ENCODE assay signal across 26 cellular contexts in the genomic region with DNA sequence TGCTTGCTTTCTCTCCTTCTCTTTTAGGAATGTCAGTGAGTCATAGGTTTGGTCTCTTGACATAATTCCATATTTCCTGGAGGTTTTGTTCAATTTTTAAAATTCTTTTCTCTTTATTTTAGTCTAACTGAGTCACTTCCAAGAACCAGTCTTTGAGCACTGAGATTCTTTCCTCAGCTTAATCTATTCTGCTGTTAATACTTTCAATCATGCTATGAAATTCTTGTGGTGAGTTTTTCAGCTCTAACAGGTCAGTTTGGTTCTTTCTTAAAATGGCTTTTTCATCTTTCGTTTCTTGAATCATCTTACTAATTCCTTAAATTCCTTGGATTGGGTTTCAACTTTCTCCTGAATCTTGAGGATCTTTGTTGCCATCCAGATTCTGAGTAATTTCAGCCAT.
DNase-seq lines count a peak whose midpoint lies in the region; ATAC-seq lines count a peak whose summit lies in the region.
"Had no signal": no experiment of that assay in that cellular context is flagged by ENCODE, and none has a peak within 500 bp of the region (broad histone marks: within the 10 kb centered on the region; RNA-seq: fewer than 3 reads in every experiment).

No MANE protein-coding gene starts in this region.

- no peaks in the 10 kb centered on the region for H3K4me1 Mint-ChIP-seq in activated naive CD4-positive, alpha-beta T cell treated with anti-CD3 and anti-CD28 coated beads for 36 hours (ENCODE audit: low read depth)
- H3K4me1 Mint-ChIP-seq: activated CD4-positive, alpha-beta T cell treated with anti-CD3 and anti-CD28 coated beads, Interleukin-2, amount 10 ng/mL, durations not matched to agents 7 days and 5 days; activated naive CD4-positive, alpha-beta T cell treated with anti-CD3 and anti-CD28 coated beads, Interleukin-2, amount 10 ng/mL, durations not matched to agents 7 days and 5 days; CD14-positive monocyte; immature natural killer cell; mesothelial cell of epicardium; naive thymus-derived CD8-positive, alpha-beta T cell had no signal

- H3K36me3 Mint-ChIP-seq in activated naive CD4-positive, alpha-beta T cell treated with anti-CD3 and anti-CD28 coated beads for 36 hours (ENCODE audit: low read depth), result no peaks in the 10 kb centered on the region
- H3K36me3 Mint-ChIP-seq: activated naive CD4-positive, alpha-beta T cell treated with anti-CD3 and anti-CD28 coated beads, Interleukin-2, amount 10 ng/mL, durations not matched to agents 7 days and 5 days; CD14-positive monocyte; immature natural killer cell had no signal

- peaks cover 33% of the 10 kb centered on the region for H3K9me3 Mint-ChIP-seq in activated naive CD4-positive, alpha-beta T cell treated with anti-CD3 and anti-CD28 coated beads for 36 hours
- H3K9me3 Mint-ChIP-seq: activated naive CD4-positive, alpha-beta T cell treated with anti-CD3 and anti-CD28 coated beads, Interleukin-2, amount 10 ng/mL, durations not matched to agents 7 days and 5 days had no signal

- DNase-seq in ELR (ENCODE audit: low read depth) (peak; percentile 72), NCI-H226 (peak; percentile 18), fibroblast of gingiva (ENCODE audit: low read depth) (peak; percentile 41), non-pigmented ciliary epithelial cell (ENCODE audit: low read depth) (peak; percentile 32), SKM-1 treated with dmso at 0.1 percent for 144 hours (lab: John Stamatoyannopoulos, UW; ENCODE audit: unreplicated experiment) (no peak), NCI-H526 (lab: John Stamatoyannopoulos, UW) (no peak)
- DNase-seq in activated naive CD4-positive, alpha-beta T cell treated with anti-CD3 and anti-CD28 coated beads for 36 hours, result no peak
- DNase-seq: activated CD4-positive, alpha-beta T cell treated with anti-CD3 and anti-CD28 coated beads, Interleukin-2, amount 10 ng/mL, durations not matched to agents 7 days and 5 days; activated naive CD4-positive, alpha-beta T cell treated with anti-CD3 and anti-CD28 coated beads, Interleukin-2, amount 10 ng/mL, durations not matched to agents 7 days and 5 days; activated T-cell treated with anti-CD3 and anti-CD28 coated beads, Interleukin-2, amount 50 U/mL, for 72 hours; anterior cingulate cortex; cerebellar nuclear complex; hippocampal formation; immature natural killer cell; left ventricle myocardium inferior; naive thymus-derived CD8-positive, alpha-beta T cell; NCI-H1694 treated with DMSO at 0.1 percent for 48 hours; NCI-H748 treated with DMSO at 0.1 percent for 48 hours; ovary; right cardiac atrium; tibial artery; WERI-Rb-1 had no signal

- CTCF ChIA-PET in activated naive CD4-positive, alpha-beta T cell treated with anti-CD3 and anti-CD28 coated beads for 36 hours (lab: Charles Lee), result no interaction called here

- ATAC-seq in HG03159 (IDR thresholded peaks at IDR 0.05; ENCODE audit: unreplicated experiment), result no peak
- ATAC-seq: activated T-cell treated with anti-CD3 and anti-CD28 coated beads, Interleukin-2, amount 50 U/mL, for 72 hours; naive thymus-derived CD8-positive, alpha-beta T cell; right cardiac atrium had no signal

- intact Hi-C loops in activated naive CD4-positive, alpha-beta T cell treated with anti-CD3 and anti-CD28 coated beads for 36 hours (cut with micrococcal nuclease), result no loop called here

- no peak overlapping the region for H3K4me3 Mint-ChIP-seq in activated naive CD4-positive, alpha-beta T cell treated with anti-CD3 and anti-CD28 coated beads for 36 hours
- H3K4me3 Mint-ChIP-seq: activated CD4-positive, alpha-beta T cell treated with anti-CD3 and anti-CD28 coated beads, Interleukin-2, amount 10 ng/mL, durations not matched to agents 7 days and 5 days; activated naive CD4-positive, alpha-beta T cell treated with anti-CD3 and anti-CD28 coated beads, Interleukin-2, amount 10 ng/mL, durations not matched to agents 7 days and 5 days; activated T-cell treated with anti-CD3 and anti-CD28 coated beads, Interleukin-2, amount 50 U/mL, for 72 hours; CD14-positive monocyte; immature natural killer cell; mesothelial cell of epicardium; naive thymus-derived CD8-positive, alpha-beta T cell; stimulated activated naive CD8-positive, alpha-beta T cell treated with anti-CD3 and anti-CD28 coated beads, Interleukin-15, Interleukin-2, amounts not matched to agents 100 ng/mL and 50 ng/mL, for 24 hours had no signal

- peaks cover 5% of the 10 kb centered on the region for H3K27me3 Mint-ChIP-seq in activated naive CD4-positive, alpha-beta T cell treated with anti-CD3 and anti-CD28 coated beads for 36 hours (ENCODE audit: low read depth)
- H3K27me3 Mint-ChIP-seq: activated CD4-positive, alpha-beta T cell treated with anti-CD3 and anti-CD28 coated beads, Interleukin-2, amount 10 ng/mL, durations not matched to agents 7 days and 5 days; activated naive CD4-positive, alpha-beta T cell treated with anti-CD3 and anti-CD28 coated beads, Interleukin-2, amount 10 ng/mL, durations not matched to agents 7 days and 5 days had no signal

- H3K27ac Mint-ChIP-seq in activated naive CD4-positive, alpha-beta T cell treated with anti-CD3 and anti-CD28 coated beads for 36 hours, result no peak overlapping the region
- H3K27ac Mint-ChIP-seq: activated CD4-positive, alpha-beta T cell treated with anti-CD3 and anti-CD28 coated beads, Interleukin-2, amount 10 ng/mL, durations not matched to agents 7 days and 5 days; activated naive CD4-positive, alpha-beta T cell treated with anti-CD3 and anti-CD28 coated beads, Interleukin-2, amount 10 ng/mL, durations not matched to agents 7 days and 5 days; activated T-cell treated with anti-CD3 and anti-CD28 coated beads, Interleukin-2, amount 50 U/mL, for 72 hours; CD14-positive monocyte; immature natural killer cell; mesothelial cell of epicardium; naive thymus-derived CD8-positive, alpha-beta T cell; stimulated activated naive CD8-positive, alpha-beta T cell treated with anti-CD3 and anti-CD28 coated beads, Interleukin-15, Interleukin-2, amounts not matched to agents 100 ng/mL and 50 ng/mL, for 24 hours had no signal

Comparison
In these comparisons a context has a peak if more than half of its experiments do, and no peak if none do; other contexts are left out.
1. DNase-seq: peak in ELR (single experiment), NCI-H226 (single experiment), fibroblast of gingiva (single experiment) and non-pigmented ciliary epithelial cell (single experiment); none in activated naive CD4-positive, alpha-beta T cell treated with anti-CD3 and anti-CD28 coated beads for 36 hours (single experiment), SKM-1 treated with dmso at 0.1 percent for 144 hours (single experiment) and NCI-H526 (0 of 2).